In genomic region chr12:108568653-108569154, GRCh38 we compare ENCODE assay signal across 1 cellular context.
TF ChIP-seq lines count a peak whose summit lies in the region.

No MANE protein-coding gene starts in this region.

TF ChIP-seq in GM23338, 12 proteins besides CTCF, POLR2A, EP300 and RAD21 (continued from another document):
- TF ChIP-seq ZNF462 (CRISPR knock-in tag; IDR thresholded peaks at IDR 0.05) (no peak), ETS1 (IDR thresholded peaks at IDR 0.05) (no peak), ZNF114 (CRISPR knock-in tag; IDR thresholded peaks at IDR 0.05) (no peak), STAT1 (IDR thresholded peaks at IDR 0.05; ENCODE audit: unreplicated experiment) (no peak)
